Comparison of ENCODE assay signal across 16 cellular contexts in the genomic region with DNA sequence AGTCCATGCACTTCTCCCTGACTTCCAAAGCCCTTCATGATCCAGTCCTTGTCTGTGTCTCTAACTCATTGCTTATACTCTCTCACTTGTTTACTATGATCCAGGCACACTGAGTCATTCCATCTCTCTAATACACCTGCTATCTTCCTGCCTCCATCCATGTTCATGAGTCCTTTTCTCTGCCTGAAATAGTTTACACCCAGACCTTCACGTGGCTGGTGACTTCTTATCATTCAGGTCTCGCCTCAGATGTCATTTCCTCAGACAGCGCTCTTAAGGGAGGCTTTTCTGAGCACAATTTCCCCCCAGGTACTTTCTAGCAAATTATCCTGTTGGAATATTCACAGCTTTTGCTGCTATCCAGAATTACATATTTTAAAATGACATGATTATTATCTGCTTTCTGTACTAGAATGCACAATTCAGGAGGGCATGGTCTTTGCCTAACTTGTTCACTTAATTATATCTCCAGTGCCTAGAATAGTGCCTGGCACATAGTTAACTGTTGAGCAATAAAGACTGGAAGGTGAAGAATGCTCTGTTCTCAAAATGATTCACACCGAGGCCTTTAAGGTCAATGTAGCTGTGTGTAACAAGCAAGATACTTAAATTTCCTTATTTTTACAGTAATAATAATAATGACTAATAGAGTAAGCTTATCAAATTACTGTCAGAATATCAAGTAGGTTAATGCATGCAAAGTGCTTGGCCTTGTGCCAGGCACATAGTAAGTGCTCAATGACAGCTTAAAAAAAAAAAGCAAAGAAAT.
"Had no signal": no experiment of that assay in that cellular context is flagged by ENCODE, and none has a peak within 500 bp of the region (broad histone marks: within the 10 kb centered on the region; RNA-seq: fewer than 3 reads in every experiment).

No MANE protein-coding gene starts in this region.

- H3K9me3 Mint-ChIP-seq: nephron progenitor cell had no signal

- H3K36me3 ChIP-seq: cardiac muscle cell, colonic mucosa, heart right ventricle had no signal

- H3K4me3 ChIP-seq: cardiac muscle cell, colonic mucosa, heart right ventricle, psoas muscle, testis had no signal

- H3K4me3 Mint-ChIP-seq: activated naive CD4-positive, alpha-beta T cell treated with anti-CD3 and anti-CD28 coated beads, Interleukin-2, amount 50 U/mL, for 24 hours; nephron progenitor cell; stimulated activated naive CD8-positive, alpha-beta T cell treated with anti-CD3 and anti-CD28 coated beads, Interleukin-15, Interleukin-2, amounts not matched to agents 100 ng/mL and 50 ng/mL, for 24 hours had no signal

- H3K27me3 ChIP-seq: cardiac muscle cell, colonic mucosa, heart right ventricle, testis had no signal

- DNase-seq: activated effector memory CD4-positive, alpha-beta T cell treated with Interleukin-2 at 50 U/mL for 16 hours; activated T-cell treated with anti-CD3 and anti-CD28 coated beads, Interleukin-2, amount 50 U/mL, for 1 hour; amygdala; colonic mucosa; effector CD4-positive, alpha-beta T cell; foreskin melanocyte; heart right ventricle; nephron progenitor cell; psoas muscle; stimulated activated CD4-positive, alpha-beta T cell treated with anti-CD3 and anti-CD28 coated beads, Interleukin-2, amount 100 ng/mL, for 48 hours; T-helper 2 cell; testis had no signal

- H3K27ac Mint-ChIP-seq: activated naive CD4-positive, alpha-beta T cell treated with anti-CD3 and anti-CD28 coated beads, Interleukin-2, amount 50 U/mL, for 24 hours; nephron progenitor cell; stimulated activated naive CD8-positive, alpha-beta T cell treated with anti-CD3 and anti-CD28 coated beads, Interleukin-15, Interleukin-2, amounts not matched to agents 100 ng/mL and 50 ng/mL, for 24 hours had no signal

- H3K27ac ChIP-seq: cardiac muscle cell, colonic mucosa, epithelial cell of prostate, heart right ventricle, psoas muscle, testis had no signal

- H3K9me3 ChIP-seq: colonic mucosa, psoas muscle, testis had no signal

- H3K4me1 ChIP-seq: colonic mucosa, heart right ventricle, psoas muscle, testis had no signal

- H3K4me1 Mint-ChIP-seq: activated naive CD4-positive, alpha-beta T cell treated with anti-CD3 and anti-CD28 coated beads, Interleukin-2, amount 50 U/mL, for 24 hours; nephron progenitor cell had no signal

- H3K27me3 Mint-ChIP-seq: activated naive CD4-positive, alpha-beta T cell treated with anti-CD3 and anti-CD28 coated beads, Interleukin-2, amount 50 U/mL, for 24 hours; stimulated activated naive CD8-positive, alpha-beta T cell treated with anti-CD3 and anti-CD28 coated beads, Interleukin-15, Interleukin-2, amounts not matched to agents 100 ng/mL and 50 ng/mL, for 24 hours had no signal

- H3K36me3 Mint-ChIP-seq: activated naive CD4-positive, alpha-beta T cell treated with anti-CD3 and anti-CD28 coated beads, Interleukin-2, amount 50 U/mL, for 24 hours had no signal

- ATAC-seq: heart right ventricle, psoas muscle had no signal
